Comparison of ENCODE assay signal across 13 cellular contexts in the genomic region with DNA sequence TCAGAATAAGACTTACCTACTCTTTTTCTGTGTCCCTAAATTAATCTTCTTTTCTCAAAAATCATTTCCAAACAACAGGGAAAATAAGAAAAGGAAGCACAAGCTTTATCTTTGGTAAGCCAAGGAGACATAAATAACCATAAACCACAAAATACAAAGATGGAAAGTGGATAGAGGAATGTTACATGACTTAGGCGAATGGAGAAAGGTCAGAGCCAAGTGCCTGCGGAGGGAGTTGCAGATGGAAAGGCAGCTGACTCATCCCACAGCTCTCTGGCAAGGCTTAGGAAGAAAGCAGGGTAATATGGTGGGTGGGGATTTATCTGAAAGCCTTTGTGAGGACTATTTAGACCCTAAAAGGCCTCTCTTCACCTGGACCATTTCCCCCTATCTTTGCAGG.
A peak's percentile ranks its signal among the peaks of the same experiment; 100 is the strongest.
DNase-seq lines count a peak whose midpoint lies in the region; ATAC-seq, FAIRE-seq and TF ChIP-seq lines count a peak whose summit lies in the region.
"Had no signal": no experiment of that assay in that cellular context is flagged by ENCODE, and none has a peak within 500 bp of the region (broad histone marks: within the 10 kb centered on the region; RNA-seq: fewer than 3 reads in every experiment).

No MANE protein-coding gene starts in this region.

- POLR2A ChIA-PET in K562 (lab: Yijun Ruan, JAX): no interaction called here

- H2AFZ ChIP-seq in K562 (ENCODE audit: low read depth, low read length): no peak overlapping the region

- no TSS peak for BruUV-seq in K562 (replicated peaks; lab: Mats Ljungman, UMichigan)

- no peak for TF ChIP-seq CTCF in K562 (IDR thresholded peaks at IDR 0.05 in 2 of 3, conservative IDR thresholded peaks at IDR 0.05 in 1 of 3; ENCODE audit: insufficient read depth in 2 of 3, low read depth in 1 of 3, low read length in 3 of 3)
- TF ChIP-seq CTCF in kidney epithelial cell (IDR thresholded peaks at IDR 0.05; ENCODE audit: insufficient read depth, low read length, poor library complexity, severe bottlenecking): no peak
- TF ChIP-seq CTCF in upper lobe of right lung (IDR thresholded peaks at IDR 0.05): no peak

- H3K9me3 ChIP-seq in K562 (replicated peaks; ENCODE audit: control insufficient read depth, insufficient read depth, low read depth, low read length) (no peaks in the 10 kb centered on the region), upper lobe of right lung (no peaks in the 10 kb centered on the region)
- H3K9me3 ChIP-seq: uterus had no signal

- H3K36me3 ChIP-seq in K562 (ENCODE audit: control insufficient read depth, insufficient read depth, low read length) (peaks cover 67% of the 10 kb centered on the region; the same call in 2 of the 3 replicates), kidney epithelial cell (ENCODE audit: control insufficient read depth, insufficient read depth, low read length) (no peaks in the 10 kb centered on the region), upper lobe of right lung (peaks cover 35% of the 10 kb centered on the region)
- H3K36me3 ChIP-seq: uterus had no signal

- no peaks in the 10 kb centered on the region for H3K9me1 ChIP-seq in K562 (ENCODE audit: control insufficient read depth, insufficient read depth, low read length)

- TF ChIP-seq POLR2A in K562 (conservative IDR thresholded peaks at IDR 0.05): no peak

- peak; percentile 72 for DNase-seq in AG08396 (ENCODE audit: low spot score)
- peak; percentile 78 for DNase-seq in HS-27A (ENCODE audit: low read depth)
- DNase-seq in K562 (ENCODE audit: extremely low read depth in 1 of 4, low spot score in 3 of 4): peak in 3 of 4 experiments; percentile 15 to 62 (median 44)
- peak; percentile 5 for DNase-seq in kidney epithelial cell (ENCODE audit: low read depth)
- DNase-seq in upper lobe of right lung: no peak
- DNase-seq: natural killer cell, NCI-H2171 treated with DMSO at 0.1 percent for 48 hours had no signal

- no peak for TF ChIP-seq EP300 in K562 (IDR thresholded peaks at IDR 0.05; ENCODE audit: low read length)

- 0% methylated on average over 2 of the region's 2 CpGs for WGBS in K562 (ENCODE audit: insufficient coverage, low coverage, missing lambda C conversion rate)

- ATAC-seq in K562 (peak; percentile 84), upper lobe of right lung (no peak), GM19452 (IDR thresholded peaks at IDR 0.05; ENCODE audit: unreplicated experiment) (no peak), GM19463 (IDR thresholded peaks at IDR 0.05; ENCODE audit: unreplicated experiment) (no peak), HG03442 (IDR thresholded peaks at IDR 0.05; ENCODE audit: unreplicated experiment) (no peak)
- ATAC-seq: natural killer cell had no signal

- intact Hi-C loops in K562 (cut with micrococcal nuclease): no loop called here
- intact Hi-C loops in upper lobe of right lung (cut with DNase I): no loop called here

- no peaks in the 10 kb centered on the region for H4K20me1 ChIP-seq in K562 (replicated peaks; ENCODE audit: control insufficient read depth, insufficient read depth, low read length)

- H3K4me3 ChIP-seq in K562: no peak overlapping the region
- H3K4me3 ChIP-seq in kidney epithelial cell (ENCODE audit: low read depth, low read length): no peak overlapping the region
- H3K4me3 ChIP-seq in upper lobe of right lung: no peak overlapping the region
- H3K4me3 ChIP-seq: uterus had no signal

- H3K27ac ChIP-seq in K562 (ENCODE audit: extremely low read depth, low read depth, low read length) (no peak overlapping the region), upper lobe of right lung (no peak overlapping the region)
- H3K27ac ChIP-seq: C4-2B had no signal

- no peak for TF ChIP-seq RAD21 in K562 (CRISPR knock-in tag; conservative IDR thresholded peaks at IDR 0.05 in 1 of 2, IDR thresholded peaks at IDR 0.05 in 1 of 2)

- H3K9ac ChIP-seq in K562 (ENCODE audit: insufficient read depth in 1 of 2, low read depth in 2 of 2, low read length in 2 of 2): no peak overlapping the region

- H3K27me3 ChIP-seq in K562 (ENCODE audit: control insufficient read depth in 2 of 2, insufficient read depth in 2 of 2, low read length in 2 of 2) (no peaks in the 10 kb centered on the region), kidney epithelial cell (ENCODE audit: control insufficient read depth, insufficient read depth, low read length) (no peaks in the 10 kb centered on the region), upper lobe of right lung (no peaks in the 10 kb centered on the region)
- H3K27me3 ChIP-seq: uterus had no signal

- peaks cover 0 to 17% of the 10 kb centered on the region in 2 experiments; a peak in 3 of 5 replicates for H3K4me1 ChIP-seq in K562 (replicated peaks in 1 of 2; ENCODE audit: control insufficient read depth in 2 of 2, insufficient read depth in 2 of 2, low read length in 2 of 2)
- H3K4me1 ChIP-seq in upper lobe of right lung: peaks cover 3% of the 10 kb centered on the region

- in situ Hi-C loops in K562 (cut with MboI): no loop called here

- peak; percentile 84 for FAIRE-seq in K562 (lab: Jason Lieb, UNC)
- FAIRE-seq: endometrium had no signal

- CTCF ChIA-PET in K562 (lab: Yijun Ruan, JAX; ENCODE audit: low intra/inter-chr PET ratio): no interaction called here

- no peak overlapping the region for H3K4me2 ChIP-seq in K562 (ENCODE audit: insufficient read depth, low read length)

- no peaks in the 10 kb centered on the region for H3K79me2 ChIP-seq in K562 (ENCODE audit: control insufficient read depth, insufficient read depth, low read length)

TF ChIP-seq in K562, 482 proteins besides CTCF, POLR2A, EP300 and RAD21 (continues in another document):
- TF ChIP-seq CHD4 (IDR thresholded peaks at IDR 0.05; ENCODE audit: insufficient read depth, insufficient replicate concordance, low read depth, low read length, poor library complexity, severe bottlenecking) (no peak), ZNF280A (IDR thresholded peaks at IDR 0.05; ENCODE audit: low read depth, partially characterized antibody) (no peak), FOSL1 (tag; conservative IDR thresholded peaks at IDR 0.05) (peak; percentile 83), JUND (IDR thresholded peaks at IDR 0.05; ENCODE audit: borderline replicate concordance, low read depth, low read length) (peak; percentile 64), JUND (tag; IDR thresholded peaks at IDR 0.05; ENCODE audit: borderline replicate concordance, low read depth, low read length) (peak; percentile 59; the same call in 2 of the 3 replicates), MAFF (IDR thresholded peaks at IDR 0.05; ENCODE audit: low read length) (peak; percentile 21; the same call in 1 of the 2 replicates), PBX2 (CRISPR knock-in tag; IDR thresholded peaks at IDR 0.05; ENCODE audit: low read depth) (no peak), PBX2 (tag; conservative IDR thresholded peaks at IDR 0.05; ENCODE audit: low read depth) (0 out of 2 replicates have a peak, but pooled peaks have one; percentile 33), MTF1 (CRISPR knock-in tag; IDR thresholded peaks at IDR 0.05; ENCODE audit: borderline replicate concordance) (no peak)
- TF ChIP-seq, protein P1, sequence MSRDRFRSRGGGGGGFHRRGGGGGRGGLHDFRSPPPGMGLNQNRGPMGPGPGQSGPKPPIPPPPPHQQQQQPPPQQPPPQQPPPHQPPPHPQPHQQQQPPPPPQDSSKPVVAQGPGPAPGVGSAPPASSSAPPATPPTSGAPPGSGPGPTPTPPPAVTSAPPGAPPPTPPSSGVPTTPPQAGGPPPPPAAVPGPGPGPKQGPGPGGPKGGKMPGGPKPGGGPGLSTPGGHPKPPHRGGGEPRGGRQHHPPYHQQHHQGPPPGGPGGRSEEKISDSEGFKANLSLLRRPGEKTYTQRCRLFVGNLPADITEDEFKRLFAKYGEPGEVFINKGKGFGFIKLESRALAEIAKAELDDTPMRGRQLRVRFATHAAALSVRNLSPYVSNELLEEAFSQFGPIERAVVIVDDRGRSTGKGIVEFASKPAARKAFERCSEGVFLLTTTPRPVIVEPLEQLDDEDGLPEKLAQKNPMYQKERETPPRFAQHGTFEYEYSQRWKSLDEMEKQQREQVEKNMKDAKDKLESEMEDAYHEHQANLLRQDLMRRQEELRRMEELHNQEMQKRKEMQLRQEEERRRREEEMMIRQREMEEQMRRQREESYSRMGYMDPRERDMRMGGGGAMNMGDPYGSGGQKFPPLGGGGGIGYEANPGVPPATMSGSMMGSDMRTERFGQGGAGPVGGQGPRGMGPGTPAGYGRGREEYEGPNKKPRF (IDR thresholded peaks at IDR 0.05; ENCODE audit: low read depth, low read length): no peak
